ENCODE assay signal across 25 cellular contexts in genomic region chr3:10184250-10184649, GRCh38. TPM values are rescaled to one million over a fixed set of nuclear protein-coding genes. Genes with fewer than 3 reads are reported as not detected.
DNase-seq lines count a peak whose midpoint lies in the region; ATAC-seq and TF ChIP-seq lines count a peak whose summit lies in the region.
"Had no signal": no experiment of that assay in that cellular context is flagged by ENCODE, and none has a peak within 500 bp of the region (broad histone marks: within the 10 kb centered on the region; RNA-seq: fewer than 3 reads in every experiment).

No MANE protein-coding gene starts in this region.

- POLR2A ChIA-PET in activated CD4-positive, alpha-beta memory T cell treated with anti-CD3 and anti-CD28 coated beads for 36 hours (lab: Charles Lee): no interaction called here
- POLR2A ChIA-PET in activated CD4-positive, alpha-beta memory T cell treated with anti-CD3 and anti-CD28 coated beads, Interleukin-2, amount 10 ng/mL, durations not matched to agents 7 days and 5 days (lab: Charles Lee): interaction anchor here (0.8 to 1.2 kb wide), 2 partner anchors 11 to 122 kb away, joined by 3 read pairs; no protein-coding TSS in a partner anchor

- no peak for ATAC-seq in right lobe of liver
- ATAC-seq: HepG2, SK-N-SH treated with all-trans-retinoic acid at 6 μM for 48 hours had no signal

- no peak overlapping the region for H3K4me2 ChIP-seq in OCI-LY1 (ENCODE audit: low read length)
- H3K4me2 ChIP-seq: smooth muscle cell had no signal

- H3K27me3 ChIP-seq in OCI-LY1 (ENCODE audit: insufficient read depth, low read length) (no peaks in the 10 kb centered on the region), right lobe of liver (no peaks in the 10 kb centered on the region), dorsolateral prefrontal cortex (no peaks in the 10 kb centered on the region)
- H3K27me3 ChIP-seq: ovary had no signal

- WGBS in right lobe of liver (ENCODE audit: insufficient coverage, low coverage, low lambda C conversion rate, missing lambda C conversion rate): 93% methylated on average over 2 of the region's 2 CpGs

- peaks cover 58% of the 10 kb centered on the region for H3K4me1 ChIP-seq in OCI-LY1 (ENCODE audit: insufficient read depth, low read length, severe bottlenecking)
- peaks cover 0 to 12% (median 3%) of the 10 kb centered on the region in 4 donors for H3K4me1 ChIP-seq in right lobe of liver

- H3K9ac ChIP-seq in OCI-LY1 (ENCODE audit: low read length): no peak overlapping the region
- H3K9ac ChIP-seq: GM23248 had no signal

- no peaks in the 10 kb centered on the region for H3K9me2 ChIP-seq in OCI-LY1 (ENCODE audit: low read depth, low read length)

- H3K27me3 Mint-ChIP-seq in activated CD4-positive, alpha-beta memory T cell treated with anti-CD3 and anti-CD28 coated beads for 36 hours: no peaks in the 10 kb centered on the region
- H3K27me3 Mint-ChIP-seq in activated CD4-positive, alpha-beta memory T cell treated with anti-CD3 and anti-CD28 coated beads, Interleukin-2, amount 10 ng/mL, durations not matched to agents 7 days and 5 days: no peaks in the 10 kb centered on the region

- TF ChIP-seq POLR2A in right lobe of liver (IDR thresholded peaks at IDR 0.05): no peak

- H3K4me3 ChIP-seq in OCI-LY1 (ENCODE audit: low read depth, low read length, poor library complexity, severe bottlenecking) (no peak overlapping the region), right lobe of liver (no peak overlapping the region), dorsolateral prefrontal cortex (no peak overlapping the region)
- H3K4me3 ChIP-seq: GM23248, left ventricle myocardium inferior, ovary, smooth muscle cell had no signal

- TF ChIP-seq CTCF in OCI-LY1 (IDR thresholded peaks at IDR 0.05; ENCODE audit: low read length): no peak
- no peak for TF ChIP-seq CTCF in right lobe of liver (IDR thresholded peaks at IDR 0.05)
- TF ChIP-seq CTCF in dorsolateral prefrontal cortex (IDR thresholded peaks at IDR 0.05 in 54 of 56, conservative IDR thresholded peaks at IDR 0.05 in 2 of 56; ENCODE audit: low read depth in 1 of 56, partially characterized antibody in 56 of 56): no peak

- DNase-seq in activated CD4-positive, alpha-beta memory T cell treated with anti-CD3 and anti-CD28 coated beads for 36 hours: no peak
- DNase-seq in activated CD4-positive, alpha-beta memory T cell treated with anti-CD3 and anti-CD28 coated beads, Interleukin-2, amount 10 ng/mL, durations not matched to agents 7 days and 5 days: no peak
- DNase-seq in epithelial cell of prostate (ENCODE audit: low read depth, low spot score): no peak
- DNase-seq in posterior vena cava (ENCODE audit: low spot score): peak; percentile 24
- no peak for DNase-seq in NCI-H345 treated with DMSO at 0.1 percent for 48 hours (lab: John Stamatoyannopoulos, UW; ENCODE audit: unreplicated experiment)
- no peak for DNase-seq in right lobe of liver
- DNase-seq in dorsolateral prefrontal cortex: no peak
- DNase-seq: activated gamma-delta T cell treated with Interleukin-2 at 50 U/mL for 16 hours; activated T-cell treated with anti-CD3 and anti-CD28 coated beads for 4 hours; COR-L47; dermis blood vessel endothelial cell; GM23248; Kasumi-1; left ventricle myocardium inferior; NCI-H146; NCI-H446 treated with DMSO at 0.1 percent for 48 hours; NCI-H82; ovary; stimulated activated CD4-positive, alpha-beta T cell treated with anti-CD3 and anti-CD28 coated beads, Interleukin-2, amount 100 ng/mL, for 24 hours; trophoblast cell had no signal

- H3K9me3 Mint-ChIP-seq in activated CD4-positive, alpha-beta memory T cell treated with anti-CD3 and anti-CD28 coated beads for 36 hours: no peaks in the 10 kb centered on the region
- H3K9me3 Mint-ChIP-seq in activated CD4-positive, alpha-beta memory T cell treated with anti-CD3 and anti-CD28 coated beads, Interleukin-2, amount 10 ng/mL, durations not matched to agents 7 days and 5 days: no peaks in the 10 kb centered on the region

- no peaks in the 10 kb centered on the region for H3K79me2 ChIP-seq in OCI-LY1 (ENCODE audit: insufficient read depth, low read length)

- H3K27ac ChIP-seq in OCI-LY1 (ENCODE audit: low read depth, low read length, poor library complexity, severe bottlenecking): peak overlapping the region; percentile 74
- H3K27ac ChIP-seq in epithelial cell of prostate: peak overlapping the region; percentile 8
- H3K27ac ChIP-seq in right lobe of liver: no peak overlapping the region
- peak overlapping the region in 9 of 59 donors; percentile 2 to 55 (median 19) for H3K27ac ChIP-seq in dorsolateral prefrontal cortex
- H3K27ac ChIP-seq: GM23248, HL-60, left ventricle myocardium inferior, ovary had no signal

- intact Hi-C loops in activated CD4-positive, alpha-beta memory T cell treated with anti-CD3 and anti-CD28 coated beads for 36 hours (cut with micrococcal nuclease): no loop called here
- intact Hi-C loops in posterior vena cava (cut with DNase I): no loop called here
- intact Hi-C loops in right lobe of liver (cut with DNase I): no loop called here
- intact Hi-C loops in dorsolateral prefrontal cortex (cut with DNase I): no loop called here

- H3K4me3 Mint-ChIP-seq in activated CD4-positive, alpha-beta memory T cell treated with anti-CD3 and anti-CD28 coated beads for 36 hours: no peak overlapping the region
- H3K4me3 Mint-ChIP-seq in activated CD4-positive, alpha-beta memory T cell treated with anti-CD3 and anti-CD28 coated beads, Interleukin-2, amount 10 ng/mL, durations not matched to agents 7 days and 5 days: no peak overlapping the region

- no peaks in the 10 kb centered on the region for H3K9me3 ChIP-seq in OCI-LY1 (ENCODE audit: low read length)
- H3K9me3 ChIP-seq in right lobe of liver: no peaks in the 10 kb centered on the region
- H3K9me3 ChIP-seq: left ventricle myocardium inferior, ovary had no signal

- peak overlapping the region; percentile 20 for H3K27ac Mint-ChIP-seq in activated CD4-positive, alpha-beta memory T cell treated with anti-CD3 and anti-CD28 coated beads for 36 hours
- no peak overlapping the region for H3K27ac Mint-ChIP-seq in activated CD4-positive, alpha-beta memory T cell treated with anti-CD3 and anti-CD28 coated beads, Interleukin-2, amount 10 ng/mL, durations not matched to agents 7 days and 5 days

- CTCF ChIA-PET in activated CD4-positive, alpha-beta memory T cell treated with anti-CD3 and anti-CD28 coated beads for 36 hours (lab: Charles Lee): interaction anchor here (0.6 kb wide), 1 partner anchor 38 kb away, joined by 4 read pairs; no protein-coding TSS in a partner anchor
- CTCF ChIA-PET in activated CD4-positive, alpha-beta memory T cell treated with anti-CD3 and anti-CD28 coated beads, Interleukin-2, amount 10 ng/mL, durations not matched to agents 7 days and 5 days (lab: Charles Lee): interaction anchor here (0.8 to 1.4 kb wide), 2 partner anchors 10 to 15 kb away, joined by 3 to 4 read pairs; no protein-coding TSS in a partner anchor

- H3K4me1 Mint-ChIP-seq in activated CD4-positive, alpha-beta memory T cell treated with anti-CD3 and anti-CD28 coated beads for 36 hours (ENCODE audit: low read depth): peaks cover 34% of the 10 kb centered on the region
- H3K4me1 Mint-ChIP-seq in activated CD4-positive, alpha-beta memory T cell treated with anti-CD3 and anti-CD28 coated beads, Interleukin-2, amount 10 ng/mL, durations not matched to agents 7 days and 5 days: peaks cover 40% of the 10 kb centered on the region

- H3F3A ChIP-seq in OCI-LY1 (ENCODE audit: insufficient read depth, low read length): no peaks in the 10 kb centered on the region

- H3K36me3 ChIP-seq in OCI-LY1 (ENCODE audit: insufficient read depth, low read length) (peaks cover 34% of the 10 kb centered on the region; the same call in 1 of the 2 replicates), right lobe of liver (peaks cover 0 to 14% (median 0%) of the 10 kb centered on the region in 4 donors)
- H3K36me3 ChIP-seq: left ventricle myocardium inferior, ovary had no signal

- no peak overlapping the region for H2AFZ ChIP-seq in OCI-LY1 (ENCODE audit: low read length)
- H2AFZ ChIP-seq: GM23248 had no signal

- H4K20me1 ChIP-seq in OCI-LY1 (ENCODE audit: insufficient read depth, low read length): no peaks in the 10 kb centered on the region

- peaks cover 9% of the 10 kb centered on the region for H3K36me3 Mint-ChIP-seq in activated CD4-positive, alpha-beta memory T cell treated with anti-CD3 and anti-CD28 coated beads for 36 hours
- peaks cover 15% of the 10 kb centered on the region for H3K36me3 Mint-ChIP-seq in activated CD4-positive, alpha-beta memory T cell treated with anti-CD3 and anti-CD28 coated beads, Interleukin-2, amount 10 ng/mL, durations not matched to agents 7 days and 5 days (ENCODE audit: low read depth)

RNA-seq across cellular contexts. Expression of gene IRAK2, which starts 19.5 kb away (rescaled TPM):
- 1 to 10 TPM; 7.3 to 8.3 TPM for total RNA-seq in activated CD4-positive, alpha-beta memory T cell treated with anti-CD3 and anti-CD28 coated beads for 36 hours
- total RNA-seq in activated CD4-positive, alpha-beta memory T cell treated with anti-CD3 and anti-CD28 coated beads, Interleukin-2, amount 10 ng/mL, durations not matched to agents 7 days and 5 days: 1 to 10 TPM; 5.1 to 5.2 TPM
- total RNA-seq in posterior vena cava: 1 to 10 TPM; 2.3 to 4.2 TPM
- total RNA-seq in right lobe of liver: 10 to 100 TPM in 3 of 6 experiments, 1 to 10 TPM in 3; 4.2 to 16.0 (median 8.4) TPM
- total RNA-seq in dorsolateral prefrontal cortex: 10 to 100 TPM in 9 of 120 experiments, 1 to 10 TPM in 111; 3.6 to 16.8 (median 6.7) TPM

RNA-seq across cellular contexts. Expression of gene VHL, which starts 42.7 kb away (rescaled TPM):
- total RNA-seq in activated CD4-positive, alpha-beta memory T cell treated with anti-CD3 and anti-CD28 coated beads for 36 hours: 10 to 100 TPM; 47.0 to 51.3 TPM
- total RNA-seq in activated CD4-positive, alpha-beta memory T cell treated with anti-CD3 and anti-CD28 coated beads, Interleukin-2, amount 10 ng/mL, durations not matched to agents 7 days and 5 days: 10 to 100 TPM; 68.5 to 73.2 TPM
- total RNA-seq in posterior vena cava (10 to 100 TPM; 21.7 to 24.7 TPM), right lobe of liver (10 to 100 TPM; 15.5 to 25.2 (median 19.9) TPM), dorsolateral prefrontal cortex (10 to 100 TPM; 33.7 to 54.9 (median 42.9) TPM)

Comparison
In these comparisons a context has a peak if more than half of its experiments do, and no peak if none do; other contexts are left out.
1. H3K27ac ChIP-seq: peak in OCI-LY1 (single experiment) and epithelial cell of prostate (single experiment); none in right lobe of liver (0 of 3).